In the genomic region with DNA sequence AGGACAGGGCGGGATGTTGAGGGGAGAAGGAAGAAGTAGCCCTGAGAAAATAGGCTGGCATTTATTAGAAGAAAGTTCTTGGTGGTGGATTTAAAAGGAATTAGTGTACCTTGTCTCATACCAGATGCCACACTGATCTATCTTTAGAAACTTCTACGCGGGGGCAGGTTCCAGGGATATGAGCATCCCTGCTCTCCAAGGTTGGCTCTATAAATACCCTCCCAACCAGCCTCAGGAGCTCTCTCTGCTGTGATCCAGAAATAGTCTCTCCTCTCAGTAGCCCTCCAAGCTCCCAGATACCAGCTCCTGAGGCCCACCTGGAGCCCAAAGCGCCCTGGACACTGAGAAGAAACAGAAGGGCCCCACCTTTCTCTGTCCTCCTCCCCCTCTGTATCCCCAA, we compare ENCODE assay signal across 16 cellular contexts.
A peak's percentile ranks its signal among the peaks of the same experiment; 100 is the strongest.
DNase-seq lines count a peak whose midpoint lies in the region; ATAC-seq and TF ChIP-seq lines count a peak whose summit lies in the region.
"Had no signal": no experiment of that assay in that cellular context is flagged by ENCODE, and none has a peak within 500 bp of the region (broad histone marks: within the 10 kb centered on the region; RNA-seq: fewer than 3 reads in every experiment).

No MANE protein-coding gene starts in this region.

- H3K9me3 Mint-ChIP-seq in progenitor cell of endocrine pancreas (ENCODE audit: low read depth), result no peaks in the 10 kb centered on the region
- H3K9me3 Mint-ChIP-seq: CD4-positive, CD25-positive, alpha-beta regulatory T cell; H9 had no signal

- H3K36me3 Mint-ChIP-seq in progenitor cell of endocrine pancreas (ENCODE audit: insufficient read depth), result no peaks in the 10 kb centered on the region
- H3K36me3 Mint-ChIP-seq: CD4-positive, CD25-positive, alpha-beta regulatory T cell had no signal

- TF ChIP-seq POLR2A in heart left ventricle (IDR thresholded peaks at IDR 0.05), result no peak

- H3K4me3 ChIP-seq in heart left ventricle, result no peak overlapping the region
- H3K4me3 ChIP-seq in mesendoderm (ENCODE audit: low read length), result no peak overlapping the region
- H3K4me3 ChIP-seq: BLaER1 treated with 17β-estradiol and CSF1 and Interleukin-3, amounts not matched to agents 10 nM and 100 nM; GM12878 had no signal

- no peak overlapping the region for H4K5ac ChIP-seq in mesendoderm (ENCODE audit: low read length)

- ATAC-seq in Right ventricle myocardium superior (ENCODE audit: poor library complexity) (peak; percentile 89), left cardiac atrium (no peak), heart left ventricle (peak in 3 of 4 donors; percentile 84 to 91 (median 86)), GM18867 (IDR thresholded peaks at IDR 0.05; ENCODE audit: unreplicated experiment) (no peak)
- ATAC-seq: GM12878 had no signal

- no peaks in the 10 kb centered on the region for H3K4me1 Mint-ChIP-seq in progenitor cell of endocrine pancreas (ENCODE audit: low read depth)
- H3K4me1 Mint-ChIP-seq: CD4-positive, CD25-positive, alpha-beta regulatory T cell had no signal

- WGBS in heart left ventricle, 4 donors, result 55 to 73% (median 65%) methylated on average over 4 of the region's 4 CpGs
- WGBS in mesendoderm (ENCODE audit: extremely low coverage, insufficient coverage, low lambda C conversion rate), result no CpG with 5 or more reads among the region's 4 CpGs

- H4K8ac ChIP-seq in mesendoderm (ENCODE audit: low read depth, low read length), result no peak overlapping the region

- H3K36me3 ChIP-seq in heart left ventricle (no peaks in the 10 kb centered on the region), mesendoderm (ENCODE audit: control insufficient read depth, insufficient read depth, low read length) (no peaks in the 10 kb centered on the region)
- H3K36me3 ChIP-seq: BLaER1 treated with 17β-estradiol and CSF1 and Interleukin-3, amounts not matched to agents 10 nM and 100 nM had no signal

- H3K23ac ChIP-seq in mesendoderm (ENCODE audit: low read length), result no peak overlapping the region

- peak overlapping the region; percentile 56 for H3K4ac ChIP-seq in mesendoderm (ENCODE audit: low read depth, low read length)

- H3K4me1 ChIP-seq in heart left ventricle (peaks cover 0 to 5% (median 0%) of the 10 kb centered on the region in 12 donors), mesendoderm (ENCODE audit: control insufficient read depth, low read depth, low read length) (peaks cover 1% of the 10 kb centered on the region)

- no peaks in the 10 kb centered on the region for H3K9me3 ChIP-seq in heart left ventricle
- H3K9me3 ChIP-seq: BLaER1 treated with 17β-estradiol and CSF1 and Interleukin-3, amounts not matched to agents 10 nM and 100 nM had no signal

- H3K27me3 ChIP-seq in heart left ventricle (no peaks in the 10 kb centered on the region), mesendoderm (ENCODE audit: insufficient read depth, low read length, poor library complexity) (no peaks in the 10 kb centered on the region)
- H3K27me3 ChIP-seq: BLaER1 treated with 17β-estradiol and CSF1 and Interleukin-3, amounts not matched to agents 10 nM and 100 nM had no signal

- intact Hi-C loops in Right ventricle myocardium superior (cut with DNase I) (no loop called here), left cardiac atrium (cut with DNase I) (no loop called here), heart left ventricle (cut with DNase I) (loop anchor here in 1 of 10 donors (10.0 kb wide), 1 partner anchor 497 kb away; no protein-coding TSS in a partner anchor)

- no peaks in the 10 kb centered on the region for H3K79me1 ChIP-seq in mesendoderm (ENCODE audit: low read length)

- peak overlapping the region; percentile 60 for H2AK5ac ChIP-seq in mesendoderm (ENCODE audit: low read length)

- no peaks in the 10 kb centered on the region for H3K27me3 Mint-ChIP-seq in progenitor cell of endocrine pancreas

- H3K79me2 ChIP-seq in mesendoderm (ENCODE audit: control insufficient read depth, insufficient read depth, low read length), result no peaks in the 10 kb centered on the region

- H3K4me3 Mint-ChIP-seq in progenitor cell of endocrine pancreas (ENCODE audit: low read depth), result no peak overlapping the region
- H3K4me3 Mint-ChIP-seq: CD4-positive, CD25-positive, alpha-beta regulatory T cell; H9 had no signal

- H3K27ac ChIP-seq in heart left ventricle (no peak overlapping the region), mesendoderm (ENCODE audit: low read depth, low read length) (no peak overlapping the region), temporal lobe (ENCODE audit: low read depth, low read length) (peak overlapping the region; percentile 33)
- H3K27ac ChIP-seq: BLaER1 treated with 17β-estradiol and CSF1 and Interleukin-3, amounts not matched to agents 10 nM and 100 nM had no signal

- no peak overlapping the region for H2BK15ac ChIP-seq in mesendoderm (replicated peaks; ENCODE audit: low read depth)

- DNase-seq in Right ventricle myocardium superior (no peak), left cardiac atrium (no peak), heart left ventricle (no peak), mesendoderm (no peak), germinal center (ENCODE audit: low spot score) (no peak), progenitor cell of endocrine pancreas (ENCODE audit: low spot score, unreplicated experiment) (no peak)
- DNase-seq: 8988T; Calu3; CD4-positive, CD25-positive, alpha-beta regulatory T cell; DMS 273 treated with DMSO at 0.1 percent for 48 hours; GOT3; H9 had no signal

- H2BK5ac ChIP-seq in mesendoderm (ENCODE audit: low read length), result no peak overlapping the region

- no peak for TF ChIP-seq CTCF in heart left ventricle (IDR thresholded peaks at IDR 0.05)
- TF ChIP-seq CTCF in progenitor cell of endocrine pancreas (IDR thresholded peaks at IDR 0.05; ENCODE audit: unreplicated experiment), result no peak

- no peak overlapping the region for H3K27ac Mint-ChIP-seq in progenitor cell of endocrine pancreas
- H3K27ac Mint-ChIP-seq: CD4-positive, CD25-positive, alpha-beta regulatory T cell had no signal

- H3K9ac ChIP-seq in mesendoderm (ENCODE audit: low read length), result no peak overlapping the region
- H3K9ac ChIP-seq: BLaER1 treated with 17β-estradiol and CSF1 and Interleukin-3, amounts not matched to agents 10 nM and 100 nM had no signal

- no peak overlapping the region for H3K18ac ChIP-seq in mesendoderm (ENCODE audit: low read length)

- no peak overlapping the region for H3K4me2 ChIP-seq in mesendoderm (ENCODE audit: low read length)
- H3K4me2 ChIP-seq: BLaER1 treated with 17β-estradiol and CSF1 and Interleukin-3, amounts not matched to agents 10 nM and 100 nM had no signal

- no peak overlapping the region for H3K56ac ChIP-seq in mesendoderm (ENCODE audit: low read length)

- H2BK120ac ChIP-seq in mesendoderm (ENCODE audit: low read depth, low read length), result no peak overlapping the region

Comparison
In these comparisons a context has a peak if more than half of its experiments do, and no peak if none do; other contexts are left out.
1. ATAC-seq: peak in Right ventricle myocardium superior (single experiment) and heart left ventricle (3 of 4); none in left cardiac atrium (0 of 2) and GM18867 (single experiment).